In genomic region chr19:37505958-37506386, GRCh38 we compare ENCODE assay signal across 9 cellular contexts. TPM values are rescaled to one million over a fixed set of nuclear protein-coding genes. Genes with fewer than 3 reads are reported as not detected.
DNase-seq lines count a peak whose midpoint lies in the region; ATAC-seq and TF ChIP-seq lines count a peak whose summit lies in the region.
"Had no signal": no experiment of that assay in that cellular context is flagged by ENCODE, and none has a peak within 500 bp of the region (broad histone marks: within the 10 kb centered on the region; RNA-seq: fewer than 3 reads in every experiment).

No MANE protein-coding gene starts in this region.

- in situ Hi-C loops in astrocyte of the spinal cord (cut with HindIII; ENCODE audit: low sequenced_read_pairs) = no loop called here

- ATAC-seq in lung (ENCODE audit: insufficient read depth, low FRiP score) (no peak), HG03045 (IDR thresholded peaks at IDR 0.05; ENCODE audit: unreplicated experiment) (no peak)

- TF ChIP-seq CTCF in astrocyte of the spinal cord (IDR thresholded peaks at IDR 0.05; ENCODE audit: low read depth, low read length) (no peak), lung (IDR thresholded peaks at IDR 0.05; ENCODE audit: control extremely low read depth, extremely low read depth) (no peak), progenitor cell of endocrine pancreas (IDR thresholded peaks at IDR 0.05; ENCODE audit: unreplicated experiment) (no peak)

- DNase-seq in stimulated activated CD8-positive, alpha-beta memory T cell treated with anti-CD3 and anti-CD28 coated beads, Interleukin-12 subunit alpha, Interleukin-12 subunit beta, amount 100 ng/mL, for 1 hour (ENCODE audit: low read depth) = peak; percentile 70
- no peak for DNase-seq in stimulated activated CD8-positive, alpha-beta memory T cell treated with anti-CD3 and anti-CD28 coated beads, Interleukin-4, amount 100 ng/mL, for 48 hours
- DNase-seq in astrocyte of the spinal cord (ENCODE audit: low read depth, low spot score) (no peak), lung (ENCODE audit: low spot score) (no peak), progenitor cell of endocrine pancreas (ENCODE audit: low spot score, unreplicated experiment) (no peak), NOMO-1 treated with DMSO at 0.1 percent for 48 hours (lab: John Stamatoyannopoulos, UW; ENCODE audit: unreplicated experiment) (no peak)
- DNase-seq in NK-92 treated with Interleukin-12 subunit alpha and Interleukin-12 subunit beta, amount 100 ng/mL, for 24 hours (lab: John Stamatoyannopoulos, UW) = no peak

- peaks cover 14% of the 10 kb centered on the region for H3K9me3 Mint-ChIP-seq in progenitor cell of endocrine pancreas (ENCODE audit: low read depth)

- H3K9me3 ChIP-seq in lung (ENCODE audit: control insufficient read depth in 2 of 2, insufficient read depth in 1 of 2, low read length in 1 of 2) = peaks cover 0 to 29% of the 10 kb centered on the region in 2 donors

- no peaks in the 10 kb centered on the region for H3K27me3 Mint-ChIP-seq in progenitor cell of endocrine pancreas

- H3K36me3 ChIP-seq in lung (ENCODE audit: control insufficient read depth in 2 of 2, insufficient read depth in 2 of 2, low read length in 2 of 2) = no peaks in the 10 kb centered on the region

- 4 to 6% methylated on average over 12 of the region's 12 CpGs for WGBS in lung, 2 donors

- H3K36me3 Mint-ChIP-seq in progenitor cell of endocrine pancreas (ENCODE audit: insufficient read depth) = peaks cover 30% of the 10 kb centered on the region

- H3K4me3 ChIP-seq in astrocyte of the spinal cord (ENCODE audit: low read depth, low read length) = peak overlapping the region; percentile 75
- H3K4me3 ChIP-seq in lung = peak overlapping the region; percentile 53

- peaks cover 2 to 4% of the 10 kb centered on the region in 2 donors for H3K4me1 ChIP-seq in lung (ENCODE audit: control insufficient read depth in 2 of 2, insufficient read depth in 2 of 2, low read length in 2 of 2)

- H3K27ac ChIP-seq in lung (ENCODE audit: low read depth in 1 of 2, low read length in 1 of 2) = peak overlapping the region; percentile 84 to 97

- H3K4me1 Mint-ChIP-seq in progenitor cell of endocrine pancreas (ENCODE audit: low read depth) = peaks cover 18% of the 10 kb centered on the region

- H3K4me3 Mint-ChIP-seq in progenitor cell of endocrine pancreas (ENCODE audit: low read depth) = no peak overlapping the region

- H3K27me3 ChIP-seq in lung (ENCODE audit: control insufficient read depth, insufficient read depth) = no peaks in the 10 kb centered on the region

- H3K27ac Mint-ChIP-seq in progenitor cell of endocrine pancreas = no peak overlapping the region
- H3K27ac Mint-ChIP-seq: activated T-helper 2 cell treated with anti-CD3 and anti-CD28 coated beads, Interferon-gamma antibody, Interleukin-2, Interleukin-4, amounts not matched to agents 10 μg/mL and 5 μg/mL and 100 μg/mL, durations not matched to agents 14 hours and 24 hours and 36 hours had no signal

RNA-seq across cellular contexts. Expression of gene ZNF793, which starts 0.8 kb away (rescaled TPM):
- total RNA-seq in lung = 10 to 100 TPM in 1 of 2 donors, 1 to 10 TPM in 1; 5.3 to 15.8 TPM
- polyA plus RNA-seq in lung = 1 to 10 TPM; 1.1 to 1.3 TPM
- total RNA-seq in progenitor cell of endocrine pancreas = 24.8 and 30.9 TPM in 2 replicates

RNA-seq across cellular contexts. Expression of gene ZNF570, which starts 36.8 kb away (rescaled TPM):
- total RNA-seq in lung (1 to 10 TPM; 5.1 to 8.8 TPM), progenitor cell of endocrine pancreas (11.7 and 12.6 TPM in 2 replicates)
- polyA plus RNA-seq in lung = 1 to 10 TPM; 1.1 to 1.6 TPM

RNA-seq across cellular contexts. Expression of gene ZNF569, which starts 38.7 kb away (rescaled TPM):
- 10 to 100 TPM in 1 of 2 donors, 1 to 10 TPM in 1; 3.3 to 10.1 TPM for total RNA-seq in lung
- 1 to 10 TPM; 1.2 to 1.9 TPM for polyA plus RNA-seq in lung
- total RNA-seq in progenitor cell of endocrine pancreas = 7.6 and 8.5 TPM in 2 replicates
